ENCODE assay signal across 12 cellular contexts in the genomic region with DNA sequence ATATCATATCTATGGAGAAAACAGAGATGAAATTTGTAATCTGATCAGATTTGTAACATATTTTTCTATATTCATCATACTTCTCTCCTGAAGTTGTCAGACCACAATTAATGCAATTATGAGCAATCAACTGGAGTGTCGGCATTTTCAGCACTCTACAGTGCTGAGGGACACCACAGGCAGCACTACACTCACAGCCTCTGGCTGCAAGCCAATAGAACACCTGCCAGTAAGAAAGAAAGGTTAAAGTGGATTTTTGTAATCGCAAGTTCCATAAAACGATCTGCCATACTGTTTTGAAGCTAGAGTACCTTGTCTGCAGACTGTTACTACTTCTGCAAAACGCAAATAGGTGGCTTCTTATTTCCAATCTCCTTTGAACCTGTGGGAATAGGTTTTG.
DNase-seq lines count a peak whose midpoint lies in the region; ATAC-seq and TF ChIP-seq lines count a peak whose summit lies in the region.
"Had no signal": no experiment of that assay in that cellular context is flagged by ENCODE, and none has a peak within 500 bp of the region (broad histone marks: within the 10 kb centered on the region; RNA-seq: fewer than 3 reads in every experiment).

No MANE protein-coding gene starts in this region.

- no peak overlapping the region for H2AK5ac ChIP-seq in trophoblast cell (ENCODE audit: low read length)
- no peak overlapping the region for H2AK5ac ChIP-seq in mesenchymal stem cell (ENCODE audit: low read length, severe bottlenecking)

- H2BK15ac ChIP-seq in mesenchymal stem cell (ENCODE audit: low read depth, poor library complexity, severe bottlenecking), result no peak overlapping the region

- peaks cover 24% of the 10 kb centered on the region for H3K36me3 ChIP-seq in RWPE2 (ENCODE audit: low read depth)
- peaks cover 2 to 3% of the 10 kb centered on the region in 2 experiments for H3K36me3 ChIP-seq in trophoblast cell (ENCODE audit: control insufficient read depth in 1 of 2, insufficient read depth in 2 of 2, low read length in 2 of 2)
- H3K36me3 ChIP-seq in mesenchymal stem cell (ENCODE audit: control insufficient read depth in 1 of 2, insufficient read depth in 2 of 2, low read depth in 1 of 2, low read length in 2 of 2), result peaks cover 0 to 35% of the 10 kb centered on the region in 2 experiments
- H3K36me3 ChIP-seq: brain microvascular endothelial cell had no signal

- CTCF ChIA-PET in HEK293T (lab: Yijun Ruan, JAX), result no interaction called here

- no peak overlapping the region for H2BK12ac ChIP-seq in trophoblast cell (ENCODE audit: low read length)
- no peak overlapping the region for H2BK12ac ChIP-seq in mesenchymal stem cell (ENCODE audit: low read length in 2 of 2)

- DNase-seq in HEK293T (ENCODE audit: extremely low spot score), result peak; percentile 16
- peak; percentile 8 to 76 for DNase-seq in NCI-H2081 (lab: John Stamatoyannopoulos, UW)
- no peak for DNase-seq in RWPE2 (ENCODE audit: low spot score)
- DNase-seq in trophoblast cell, result peak; percentile 21 to 42
- no peak for DNase-seq in posterior cingulate gyrus
- DNase-seq in mesenchymal stem cell, result no peak
- no peak for DNase-seq in stimulated activated CD4-positive, alpha-beta T cell treated with anti-CD3 and anti-CD28 coated beads, Interleukin-1b, Interleukin-23, amount 100 ng/mL, for 48 hours
- DNase-seq: activated T-cell treated with anti-CD3 and anti-CD28 coated beads, Interleukin-2, amount 50 U/mL, for 4 hours; brain microvascular endothelial cell; CD4-positive, alpha-beta memory T cell; erythroblast; naive B cell had no signal

- H3K79me1 ChIP-seq in trophoblast cell (ENCODE audit: low read length) (no peaks in the 10 kb centered on the region), mesenchymal stem cell (replicated peaks; ENCODE audit: low read length, poor library complexity, severe bottlenecking) (peaks cover 4% of the 10 kb centered on the region)

- H4K8ac ChIP-seq in trophoblast cell (ENCODE audit: low read depth, low read length) (no peak overlapping the region), mesenchymal stem cell (ENCODE audit: low read length) (no peak overlapping the region)

- no peaks in the 10 kb centered on the region for H3K9me3 ChIP-seq in RWPE2 (ENCODE audit: severe bottlenecking)
- H3K9me3 ChIP-seq in trophoblast cell (ENCODE audit: insufficient read depth, low read depth, low read length), result no peaks in the 10 kb centered on the region
- H3K9me3 ChIP-seq in mesenchymal stem cell (ENCODE audit: control insufficient read depth, low read length), result peaks cover 7% of the 10 kb centered on the region

- no CpG with 5 or more reads among the region's 4 CpGs for WGBS in trophoblast cell (ENCODE audit: extremely low coverage, insufficient coverage, insufficient read length)
- 85% methylated on average over 4 of the region's 4 CpGs for WGBS in mesenchymal stem cell

- no peak overlapping the region for H3K4ac ChIP-seq in trophoblast cell (ENCODE audit: low read depth, low read length)
- no peak overlapping the region for H3K4ac ChIP-seq in mesenchymal stem cell (ENCODE audit: low read depth in 1 of 2, low read length in 2 of 2)

- H2AFZ ChIP-seq in trophoblast cell (ENCODE audit: insufficient read depth, low read length, poor library complexity), result no peak overlapping the region
- no peak overlapping the region for H2AFZ ChIP-seq in mesenchymal stem cell (ENCODE audit: low read depth, low read length)

- peak; percentile 45; the same call in 2 of the 3 replicates for ATAC-seq in RWPE2 (ENCODE audit: low read depth)
- ATAC-seq: activated T-cell treated with anti-CD3 and anti-CD28 coated beads, Interleukin-2, amount 50 U/mL, for 4 hours had no signal

- H2BK5ac ChIP-seq in trophoblast cell (ENCODE audit: low read depth, low read length, poor library complexity) (no peak overlapping the region), mesenchymal stem cell (ENCODE audit: low read depth, low read length, poor library complexity, severe bottlenecking) (no peak overlapping the region)

- no peak overlapping the region for H3K18ac ChIP-seq in trophoblast cell (ENCODE audit: low read length)
- no peak overlapping the region for H3K18ac ChIP-seq in mesenchymal stem cell (ENCODE audit: low read depth in 1 of 2, low read length in 2 of 2)

- no peaks in the 10 kb centered on the region for H3K79me2 ChIP-seq in trophoblast cell (ENCODE audit: control insufficient read depth, insufficient read depth, low read length, poor library complexity)

- H3K9ac ChIP-seq in trophoblast cell (ENCODE audit: low read length), result no peak overlapping the region
- H3K9ac ChIP-seq in mesenchymal stem cell (ENCODE audit: low read length), result no peak overlapping the region

- H3K4me2 ChIP-seq in trophoblast cell (ENCODE audit: low read length) (no peak overlapping the region), mesenchymal stem cell (ENCODE audit: low read length, poor library complexity, severe bottlenecking) (no peak overlapping the region)

- no peak overlapping the region for H3K23ac ChIP-seq in trophoblast cell (ENCODE audit: low read length)
- no peak overlapping the region for H3K23ac ChIP-seq in mesenchymal stem cell (ENCODE audit: low read length in 2 of 2)

- POLR2A ChIA-PET in HEK293T (lab: Yijun Ruan, JAX), result no interaction called here

- no peak overlapping the region for H4K12ac ChIP-seq in trophoblast cell (ENCODE audit: low read depth, low read length)

- H3K27ac ChIP-seq in RWPE2 (ENCODE audit: poor library complexity, severe bottlenecking) (no peak overlapping the region), trophoblast cell (ENCODE audit: low read depth, low read length) (no peak overlapping the region), mesenchymal stem cell (ENCODE audit: low read length, poor library complexity, severe bottlenecking) (no peak overlapping the region)
- H3K27ac ChIP-seq: brain microvascular endothelial cell had no signal

- no peak overlapping the region for H2BK120ac ChIP-seq in trophoblast cell (ENCODE audit: insufficient read depth, low read length, poor library complexity)
- H2BK120ac ChIP-seq in mesenchymal stem cell (ENCODE audit: low read depth, low read length), result no peak overlapping the region

- intact Hi-C loops in posterior cingulate gyrus (cut with DNase I), result no loop called here

- H3K4me1 ChIP-seq in RWPE2 (ENCODE audit: insufficient read depth, poor library complexity, severe bottlenecking) (peaks cover 8% of the 10 kb centered on the region), trophoblast cell (ENCODE audit: control insufficient read depth in 1 of 2, insufficient read depth in 2 of 2, low read length in 2 of 2) (peaks cover 6% of the 10 kb centered on the region in 2 experiments), mesenchymal stem cell (ENCODE audit: control insufficient read depth, insufficient read depth, low read depth, low read length) (peaks cover 2% of the 10 kb centered on the region)

- H3K4me3 ChIP-seq in RWPE2 (ENCODE audit: severe bottlenecking), result no peak overlapping the region
- no peak overlapping the region for H3K4me3 ChIP-seq in trophoblast cell (ENCODE audit: low read depth, low read length)
- no peak overlapping the region for H3K4me3 ChIP-seq in mesenchymal stem cell (ENCODE audit: insufficient read depth in 1 of 2, low read depth in 1 of 2, low read length in 2 of 2)

- H4K91ac ChIP-seq in trophoblast cell (ENCODE audit: low read depth, low read length), result no peak overlapping the region
- H4K91ac ChIP-seq in mesenchymal stem cell (ENCODE audit: low read length), result no peak overlapping the region

- no peak overlapping the region for H3K14ac ChIP-seq in trophoblast cell (ENCODE audit: low read length)
- H3K14ac ChIP-seq in mesenchymal stem cell (ENCODE audit: low read length in 2 of 2), result no peak overlapping the region

- no peaks in the 10 kb centered on the region for H3K27me3 ChIP-seq in RWPE2 (ENCODE audit: insufficient read depth, poor library complexity, severe bottlenecking)
- H3K27me3 ChIP-seq in trophoblast cell (ENCODE audit: insufficient read depth, low read length), result no peaks in the 10 kb centered on the region
- no peaks in the 10 kb centered on the region for H3K27me3 ChIP-seq in mesenchymal stem cell (ENCODE audit: control insufficient read depth in 1 of 2, insufficient read depth in 1 of 2, low read length in 2 of 2)
- H3K27me3 ChIP-seq: brain microvascular endothelial cell had no signal

- no peak for TF ChIP-seq CTCF in RWPE2 (IDR thresholded peaks at IDR 0.05; ENCODE audit: poor library complexity, severe bottlenecking)

TF ChIP-seq in HEK293T, 16 proteins besides CTCF, POLR2A, EP300 and RAD21:
- TF ChIP-seq ELF4 (IDR thresholded peaks at IDR 0.05) (no peak), FOXK2 (IDR thresholded peaks at IDR 0.05) (no peak)
TF ChIP-seq in HEK293T: peak in this region for 0.

Comparison
In these comparisons a context has a peak if more than half of its experiments do, and no peak if none do; other contexts are left out.
1. DNase-seq: peak in HEK293T (single experiment), NCI-H2081 (2 of 2) and trophoblast cell (2 of 2); none in RWPE2 (single experiment), posterior cingulate gyrus (0 of 10), mesenchymal stem cell (single experiment) and stimulated activated CD4-positive, alpha-beta T cell treated with anti-CD3 and anti-CD28 coated beads, Interleukin-1b, Interleukin-23, amount 100 ng/mL, for 48 hours (single experiment).